In the genomic region with DNA sequence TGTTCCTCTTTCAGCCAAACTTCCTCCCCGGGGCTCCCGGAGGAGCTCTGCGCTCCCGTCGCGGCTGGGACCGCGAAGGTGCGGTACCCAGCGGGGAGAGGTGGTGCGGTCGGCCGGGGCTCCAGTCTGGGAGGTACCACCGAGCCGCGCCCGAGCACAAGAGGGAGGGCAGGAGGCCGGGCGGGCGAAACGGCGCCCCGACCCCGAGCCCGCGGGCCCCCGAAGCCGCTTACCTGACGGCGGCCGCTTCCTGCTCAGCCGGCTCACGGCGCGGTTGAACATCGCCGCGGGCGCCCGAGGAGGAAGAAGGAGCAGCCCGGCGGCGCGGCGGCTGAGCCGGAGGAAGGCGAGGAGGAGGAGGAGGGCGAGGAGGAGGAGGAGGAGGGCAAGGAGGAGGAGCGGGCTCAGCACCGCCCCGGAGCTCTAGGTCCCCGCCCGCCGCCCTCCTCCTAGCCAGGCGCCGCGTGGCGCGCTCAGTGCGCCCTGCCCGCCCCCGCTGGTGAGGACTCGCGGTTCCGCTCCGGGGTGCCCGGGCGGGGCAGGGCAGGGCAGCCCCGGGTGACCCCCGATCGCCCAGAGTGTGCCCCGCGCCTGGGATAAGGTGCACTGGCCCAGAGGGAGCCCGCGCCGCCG, we compare ENCODE assay signal across 1 cellular context.
TF ChIP-seq lines count a peak whose summit lies in the region.

A gene with protein sequence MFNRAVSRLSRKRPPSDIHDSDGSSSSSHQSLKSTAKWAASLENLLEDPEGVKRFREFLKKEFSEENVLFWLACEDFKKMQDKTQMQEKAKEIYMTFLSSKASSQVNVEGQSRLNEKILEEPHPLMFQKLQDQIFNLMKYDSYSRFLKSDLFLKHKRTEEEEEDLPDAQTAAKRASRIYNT (minus strand): TSS at position 363 of the 633 bp plus-strand sequence. CDS start 81 bp downstream, at position 282.

TF ChIP-seq in K562, 482 proteins besides CTCF, POLR2A, EP300 and RAD21 (continued from another document and continues in another):
- TF ChIP-seq, protein P1, sequence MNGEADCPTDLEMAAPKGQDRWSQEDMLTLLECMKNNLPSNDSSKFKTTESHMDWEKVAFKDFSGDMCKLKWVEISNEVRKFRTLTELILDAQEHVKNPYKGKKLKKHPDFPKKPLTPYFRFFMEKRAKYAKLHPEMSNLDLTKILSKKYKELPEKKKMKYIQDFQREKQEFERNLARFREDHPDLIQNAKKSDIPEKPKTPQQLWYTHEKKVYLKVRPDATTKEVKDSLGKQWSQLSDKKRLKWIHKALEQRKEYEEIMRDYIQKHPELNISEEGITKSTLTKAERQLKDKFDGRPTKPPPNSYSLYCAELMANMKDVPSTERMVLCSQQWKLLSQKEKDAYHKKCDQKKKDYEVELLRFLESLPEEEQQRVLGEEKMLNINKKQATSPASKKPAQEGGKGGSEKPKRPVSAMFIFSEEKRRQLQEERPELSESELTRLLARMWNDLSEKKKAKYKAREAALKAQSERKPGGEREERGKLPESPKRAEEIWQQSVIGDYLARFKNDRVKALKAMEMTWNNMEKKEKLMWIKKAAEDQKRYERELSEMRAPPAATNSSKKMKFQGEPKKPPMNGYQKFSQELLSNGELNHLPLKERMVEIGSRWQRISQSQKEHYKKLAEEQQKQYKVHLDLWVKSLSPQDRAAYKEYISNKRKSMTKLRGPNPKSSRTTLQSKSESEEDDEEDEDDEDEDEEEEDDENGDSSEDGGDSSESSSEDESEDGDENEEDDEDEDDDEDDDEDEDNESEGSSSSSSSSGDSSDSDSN (IDR thresholded peaks at IDR 0.05; ENCODE audit: borderline replicate concordance in 1 of 2, low read depth in 2 of 2, low read length in 2 of 2): 0 out of 4 replicates have a peak, but pooled peaks of 1 of the 2 experiments have one; percentile 66
- TF ChIP-seq MTA2 (IDR thresholded peaks at IDR 0.05; ENCODE audit: low read depth): no peak
- TF ChIP-seq DIDO1 (tag; IDR thresholded peaks at IDR 0.05; ENCODE audit: low read depth): no peak
- TF ChIP-seq MTA3 (IDR thresholded peaks at IDR 0.05; ENCODE audit: borderline replicate concordance): 0 out of 2 replicates have a peak, but pooled peaks have one; percentile 35
- no peak for TF ChIP-seq NFXL1 (CRISPR knock-in tag; IDR thresholded peaks at IDR 0.05)
- TF ChIP-seq, protein P2, sequence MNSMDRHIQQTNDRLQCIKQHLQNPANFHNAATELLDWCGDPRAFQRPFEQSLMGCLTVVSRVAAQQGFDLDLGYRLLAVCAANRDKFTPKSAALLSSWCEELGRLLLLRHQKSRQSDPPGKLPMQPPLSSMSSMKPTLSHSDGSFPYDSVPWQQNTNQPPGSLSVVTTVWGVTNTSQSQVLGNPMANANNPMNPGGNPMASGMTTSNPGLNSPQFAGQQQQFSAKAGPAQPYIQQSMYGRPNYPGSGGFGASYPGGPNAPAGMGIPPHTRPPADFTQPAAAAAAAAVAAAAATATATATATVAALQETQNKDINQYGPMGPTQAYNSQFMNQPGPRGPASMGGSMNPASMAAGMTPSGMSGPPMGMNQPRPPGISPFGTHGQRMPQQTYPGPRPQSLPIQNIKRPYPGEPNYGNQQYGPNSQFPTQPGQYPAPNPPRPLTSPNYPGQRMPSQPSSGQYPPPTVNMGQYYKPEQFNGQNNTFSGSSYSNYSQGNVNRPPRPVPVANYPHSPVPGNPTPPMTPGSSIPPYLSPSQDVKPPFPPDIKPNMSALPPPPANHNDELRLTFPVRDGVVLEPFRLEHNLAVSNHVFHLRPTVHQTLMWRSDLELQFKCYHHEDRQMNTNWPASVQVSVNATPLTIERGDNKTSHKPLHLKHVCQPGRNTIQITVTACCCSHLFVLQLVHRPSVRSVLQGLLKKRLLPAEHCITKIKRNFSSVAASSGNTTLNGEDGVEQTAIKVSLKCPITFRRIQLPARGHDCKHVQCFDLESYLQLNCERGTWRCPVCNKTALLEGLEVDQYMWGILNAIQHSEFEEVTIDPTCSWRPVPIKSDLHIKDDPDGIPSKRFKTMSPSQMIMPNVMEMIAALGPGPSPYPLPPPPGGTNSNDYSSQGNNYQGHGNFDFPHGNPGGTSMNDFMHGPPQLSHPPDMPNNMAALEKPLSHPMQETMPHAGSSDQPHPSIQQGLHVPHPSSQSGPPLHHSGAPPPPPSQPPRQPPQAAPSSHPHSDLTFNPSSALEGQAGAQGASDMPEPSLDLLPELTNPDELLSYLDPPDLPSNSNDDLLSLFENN (IDR thresholded peaks at IDR 0.05; ENCODE audit: low read depth in 2 of 2, low read length in 2 of 2): no peak
- TF ChIP-seq PRMT5 (CRISPR knock-in tag; IDR thresholded peaks at IDR 0.05): no peak
- no peak for TF ChIP-seq ZNF707 (CRISPR knock-in tag; conservative IDR thresholded peaks at IDR 0.05)
- no peak for TF ChIP-seq RBM14 (IDR thresholded peaks at IDR 0.05; ENCODE audit: borderline replicate concordance, insufficient read depth, low read depth, low read length)
- TF ChIP-seq, protein P3, sequence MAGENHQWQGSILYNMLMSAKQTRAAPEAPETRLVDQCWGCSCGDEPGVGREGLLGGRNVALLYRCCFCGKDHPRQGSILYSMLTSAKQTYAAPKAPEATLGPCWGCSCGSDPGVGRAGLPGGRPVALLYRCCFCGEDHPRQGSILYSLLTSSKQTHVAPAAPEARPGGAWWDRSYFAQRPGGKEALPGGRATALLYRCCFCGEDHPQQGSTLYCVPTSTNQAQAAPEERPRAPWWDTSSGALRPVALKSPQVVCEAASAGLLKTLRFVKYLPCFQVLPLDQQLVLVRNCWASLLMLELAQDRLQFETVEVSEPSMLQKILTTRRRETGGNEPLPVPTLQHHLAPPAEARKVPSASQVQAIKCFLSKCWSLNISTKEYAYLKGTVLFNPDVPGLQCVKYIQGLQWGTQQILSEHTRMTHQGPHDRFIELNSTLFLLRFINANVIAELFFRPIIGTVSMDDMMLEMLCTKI (IDR thresholded peaks at IDR 0.05; ENCODE audit: partially characterized antibody): no peak
- TF ChIP-seq MAFK (IDR thresholded peaks at IDR 0.05; ENCODE audit: low read length): no peak
- TF ChIP-seq ZNF263 (CRISPR knock-in tag; IDR thresholded peaks at IDR 0.05; ENCODE audit: borderline replicate concordance): peak; percentile 100
- TF ChIP-seq, protein P4, sequence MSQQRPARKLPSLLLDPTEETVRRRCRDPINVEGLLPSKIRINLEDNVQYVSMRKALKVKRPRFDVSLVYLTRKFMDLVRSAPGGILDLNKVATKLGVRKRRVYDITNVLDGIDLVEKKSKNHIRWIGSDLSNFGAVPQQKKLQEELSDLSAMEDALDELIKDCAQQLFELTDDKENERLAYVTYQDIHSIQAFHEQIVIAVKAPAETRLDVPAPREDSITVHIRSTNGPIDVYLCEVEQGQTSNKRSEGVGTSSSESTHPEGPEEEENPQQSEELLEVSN (IDR thresholded peaks at IDR 0.05; ENCODE audit: borderline replicate concordance in 1 of 2, extremely low read depth in 1 of 2, insufficient read depth in 1 of 2, insufficient read length in 1 of 2, low read depth in 1 of 2, low read length in 1 of 2, poor library complexity in 1 of 2, severe bottlenecking in 1 of 2): peak in 1 of 2 experiments; percentile 72
- TF ChIP-seq POU5F1 (IDR thresholded peaks at IDR 0.05; ENCODE audit: borderline replicate concordance, low read depth, low read length, partially characterized antibody): no peak
- peak; percentile 30; the same call in 1 of the 2 replicates for TF ChIP-seq MBD2 (IDR thresholded peaks at IDR 0.05; ENCODE audit: borderline replicate concordance, low read depth)
- no peak for TF ChIP-seq NFRKB (IDR thresholded peaks at IDR 0.05; ENCODE audit: low read depth)
- TF ChIP-seq TARDBP (IDR thresholded peaks at IDR 0.05): no peak
- TF ChIP-seq, protein P5, sequence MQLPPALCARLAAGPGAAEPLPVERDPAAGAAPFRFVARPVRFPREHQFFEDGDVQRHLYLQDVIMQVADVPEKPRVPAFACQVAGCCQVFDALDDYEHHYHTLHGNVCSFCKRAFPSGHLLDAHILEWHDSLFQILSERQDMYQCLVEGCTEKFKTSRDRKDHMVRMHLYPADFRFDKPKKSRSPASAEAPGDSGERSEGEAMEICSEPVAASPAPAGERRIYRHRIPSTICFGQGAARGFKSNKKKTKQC (CRISPR knock-in tag; IDR thresholded peaks at IDR 0.05): no peak
- no peak for TF ChIP-seq FOXM1 (IDR thresholded peaks at IDR 0.05; ENCODE audit: low read depth)
- TF ChIP-seq FOXM1 (CRISPR knock-in tag; IDR thresholded peaks at IDR 0.05; ENCODE audit: low read depth): no peak
- TF ChIP-seq, protein P6, sequence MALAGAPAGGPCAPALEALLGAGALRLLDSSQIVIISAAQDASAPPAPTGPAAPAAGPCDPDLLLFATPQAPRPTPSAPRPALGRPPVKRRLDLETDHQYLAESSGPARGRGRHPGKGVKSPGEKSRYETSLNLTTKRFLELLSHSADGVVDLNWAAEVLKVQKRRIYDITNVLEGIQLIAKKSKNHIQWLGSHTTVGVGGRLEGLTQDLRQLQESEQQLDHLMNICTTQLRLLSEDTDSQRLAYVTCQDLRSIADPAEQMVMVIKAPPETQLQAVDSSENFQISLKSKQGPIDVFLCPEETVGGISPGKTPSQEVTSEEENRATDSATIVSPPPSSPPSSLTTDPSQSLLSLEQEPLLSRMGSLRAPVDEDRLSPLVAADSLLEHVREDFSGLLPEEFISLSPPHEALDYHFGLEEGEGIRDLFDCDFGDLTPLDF (CRISPR knock-in tag; IDR thresholded peaks at IDR 0.05): no peak
- no peak for TF ChIP-seq PHB2 (IDR thresholded peaks at IDR 0.05; ENCODE audit: low read depth)
- TF ChIP-seq, protein P7, sequence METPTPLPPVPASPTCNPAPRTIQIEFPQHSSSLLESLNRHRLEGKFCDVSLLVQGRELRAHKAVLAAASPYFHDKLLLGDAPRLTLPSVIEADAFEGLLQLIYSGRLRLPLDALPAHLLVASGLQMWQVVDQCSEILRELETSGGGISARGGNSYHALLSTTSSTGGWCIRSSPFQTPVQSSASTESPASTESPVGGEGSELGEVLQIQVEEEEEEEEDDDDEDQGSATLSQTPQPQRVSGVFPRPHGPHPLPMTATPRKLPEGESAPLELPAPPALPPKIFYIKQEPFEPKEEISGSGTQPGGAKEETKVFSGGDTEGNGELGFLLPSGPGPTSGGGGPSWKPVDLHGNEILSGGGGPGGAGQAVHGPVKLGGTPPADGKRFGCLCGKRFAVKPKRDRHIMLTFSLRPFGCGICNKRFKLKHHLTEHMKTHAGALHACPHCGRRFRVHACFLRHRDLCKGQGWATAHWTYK (CRISPR knock-in tag; IDR thresholded peaks at IDR 0.05): no peak
- TF ChIP-seq JUND (IDR thresholded peaks at IDR 0.05; ENCODE audit: borderline replicate concordance, low read depth, low read length): no peak
- no peak for TF ChIP-seq JUND (tag; IDR thresholded peaks at IDR 0.05; ENCODE audit: borderline replicate concordance, low read depth, low read length)
- TF ChIP-seq NR2C1 (IDR thresholded peaks at IDR 0.05): no peak
- no peak for TF ChIP-seq NR2C1 (tag; IDR thresholded peaks at IDR 0.05)
- TF ChIP-seq PYGO2 (tag; IDR thresholded peaks at IDR 0.05): no peak
- no peak for TF ChIP-seq NFIX (CRISPR knock-in tag; IDR thresholded peaks at IDR 0.05; ENCODE audit: low read depth)
- no peak for TF ChIP-seq ZNF239 (CRISPR knock-in tag; IDR thresholded peaks at IDR 0.05)
- TF ChIP-seq ETV5 (CRISPR knock-in tag; IDR thresholded peaks at IDR 0.05; ENCODE audit: low read depth): no peak
- TF ChIP-seq CBFA2T3 (IDR thresholded peaks at IDR 0.05): no peak
- TF ChIP-seq ZBED1 (IDR thresholded peaks at IDR 0.05): 0 out of 2 replicates have a peak, but pooled peaks have one; percentile 34
- TF ChIP-seq SIN3B (IDR thresholded peaks at IDR 0.05; ENCODE audit: low read depth): no peak
- TF ChIP-seq CBFB (CRISPR knock-in tag; IDR thresholded peaks at IDR 0.05): no peak
- no peak for TF ChIP-seq MEF2D (tag; conservative IDR thresholded peaks at IDR 0.05; ENCODE audit: low read depth)
- TF ChIP-seq KDM2B (CRISPR knock-in tag; IDR thresholded peaks at IDR 0.05): no peak
- TF ChIP-seq SMAD4 (CRISPR knock-in tag; conservative IDR thresholded peaks at IDR 0.05): no peak
- TF ChIP-seq, protein P8, sequence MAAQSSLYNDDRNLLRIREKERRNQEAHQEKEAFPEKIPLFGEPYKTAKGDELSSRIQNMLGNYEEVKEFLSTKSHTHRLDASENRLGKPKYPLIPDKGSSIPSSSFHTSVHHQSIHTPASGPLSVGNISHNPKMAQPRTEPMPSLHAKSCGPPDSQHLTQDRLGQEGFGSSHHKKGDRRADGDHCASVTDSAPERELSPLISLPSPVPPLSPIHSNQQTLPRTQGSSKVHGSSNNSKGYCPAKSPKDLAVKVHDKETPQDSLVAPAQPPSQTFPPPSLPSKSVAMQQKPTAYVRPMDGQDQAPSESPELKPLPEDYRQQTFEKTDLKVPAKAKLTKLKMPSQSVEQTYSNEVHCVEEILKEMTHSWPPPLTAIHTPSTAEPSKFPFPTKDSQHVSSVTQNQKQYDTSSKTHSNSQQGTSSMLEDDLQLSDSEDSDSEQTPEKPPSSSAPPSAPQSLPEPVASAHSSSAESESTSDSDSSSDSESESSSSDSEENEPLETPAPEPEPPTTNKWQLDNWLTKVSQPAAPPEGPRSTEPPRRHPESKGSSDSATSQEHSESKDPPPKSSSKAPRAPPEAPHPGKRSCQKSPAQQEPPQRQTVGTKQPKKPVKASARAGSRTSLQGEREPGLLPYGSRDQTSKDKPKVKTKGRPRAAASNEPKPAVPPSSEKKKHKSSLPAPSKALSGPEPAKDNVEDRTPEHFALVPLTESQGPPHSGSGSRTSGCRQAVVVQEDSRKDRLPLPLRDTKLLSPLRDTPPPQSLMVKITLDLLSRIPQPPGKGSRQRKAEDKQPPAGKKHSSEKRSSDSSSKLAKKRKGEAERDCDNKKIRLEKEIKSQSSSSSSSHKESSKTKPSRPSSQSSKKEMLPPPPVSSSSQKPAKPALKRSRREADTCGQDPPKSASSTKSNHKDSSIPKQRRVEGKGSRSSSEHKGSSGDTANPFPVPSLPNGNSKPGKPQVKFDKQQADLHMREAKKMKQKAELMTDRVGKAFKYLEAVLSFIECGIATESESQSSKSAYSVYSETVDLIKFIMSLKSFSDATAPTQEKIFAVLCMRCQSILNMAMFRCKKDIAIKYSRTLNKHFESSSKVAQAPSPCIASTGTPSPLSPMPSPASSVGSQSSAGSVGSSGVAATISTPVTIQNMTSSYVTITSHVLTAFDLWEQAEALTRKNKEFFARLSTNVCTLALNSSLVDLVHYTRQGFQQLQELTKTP (IDR thresholded peaks at IDR 0.05; ENCODE audit: low read depth in 1 of 2, partially characterized antibody in 2 of 2): no peak
- TF ChIP-seq, protein P9, sequence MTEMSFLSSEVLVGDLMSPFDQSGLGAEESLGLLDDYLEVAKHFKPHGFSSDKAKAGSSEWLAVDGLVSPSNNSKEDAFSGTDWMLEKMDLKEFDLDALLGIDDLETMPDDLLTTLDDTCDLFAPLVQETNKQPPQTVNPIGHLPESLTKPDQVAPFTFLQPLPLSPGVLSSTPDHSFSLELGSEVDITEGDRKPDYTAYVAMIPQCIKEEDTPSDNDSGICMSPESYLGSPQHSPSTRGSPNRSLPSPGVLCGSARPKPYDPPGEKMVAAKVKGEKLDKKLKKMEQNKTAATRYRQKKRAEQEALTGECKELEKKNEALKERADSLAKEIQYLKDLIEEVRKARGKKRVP (CRISPR knock-in tag; IDR thresholded peaks at IDR 0.05): no peak
- TF ChIP-seq RHOXF2B (CRISPR knock-in tag; conservative IDR thresholded peaks at IDR 0.05): no peak
- TF ChIP-seq KAT7 (CRISPR knock-in tag; IDR thresholded peaks at IDR 0.05; ENCODE audit: borderline replicate concordance): no peak
- no peak for TF ChIP-seq ARID1B (IDR thresholded peaks at IDR 0.05)
- no peak for TF ChIP-seq CBX3 (IDR thresholded peaks at IDR 0.05; ENCODE audit: borderline replicate concordance in 1 of 2, low read length in 2 of 2)
- no peak for TF ChIP-seq RCOR1 (IDR thresholded peaks at IDR 0.05; ENCODE audit: borderline replicate concordance in 1 of 2, low read depth in 2 of 2, low read length in 2 of 2)
- no peak for TF ChIP-seq KLF10 (CRISPR knock-in tag; IDR thresholded peaks at IDR 0.05)
- TF ChIP-seq L3MBTL2 (IDR thresholded peaks at IDR 0.05): no peak
- no peak for TF ChIP-seq TRIM24 (IDR thresholded peaks at IDR 0.05)
- no peak for TF ChIP-seq SNIP1 (IDR thresholded peaks at IDR 0.05; ENCODE audit: low read depth)
- no peak for TF ChIP-seq GABPB2 (CRISPR knock-in tag; conservative IDR thresholded peaks at IDR 0.05)
